ENCODE assay signal across 1 cellular context in the genomic region with DNA sequence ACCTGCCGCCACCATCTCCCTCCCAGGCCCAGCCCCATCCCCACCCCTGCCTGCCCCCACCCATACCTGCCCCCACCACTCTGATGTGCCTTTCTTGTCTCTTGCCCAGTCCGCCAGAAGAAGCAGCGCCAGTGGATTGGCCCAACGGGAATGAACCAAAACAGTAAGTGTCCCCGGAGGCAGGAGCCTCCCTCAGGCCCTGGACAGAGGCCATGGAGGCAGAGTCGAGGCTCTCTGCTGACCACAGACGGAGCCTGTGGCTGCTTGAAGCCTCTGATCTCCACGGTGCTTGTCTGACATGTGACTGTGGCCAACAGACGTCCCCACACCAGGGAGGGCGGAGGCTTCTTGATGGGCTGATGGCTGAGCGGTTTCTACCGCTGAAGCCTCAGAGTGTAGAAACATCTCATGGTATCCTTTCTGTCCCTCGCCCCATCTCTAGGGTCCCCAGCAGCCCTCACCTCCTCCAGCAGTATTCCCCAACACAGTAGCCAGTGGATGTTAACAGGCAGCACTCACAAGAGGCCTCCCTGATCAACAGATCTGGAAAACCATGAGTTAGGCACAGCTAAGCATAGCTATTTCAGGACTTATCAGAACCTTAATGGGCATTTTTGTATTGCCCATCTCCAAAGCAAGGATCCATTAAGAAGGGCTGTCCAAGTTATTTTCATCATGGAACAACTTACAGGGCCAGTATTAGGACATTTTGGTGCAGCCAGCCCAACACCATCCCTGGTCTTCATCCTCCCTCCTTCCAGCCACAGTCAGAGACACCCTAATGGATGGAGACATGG.
TF ChIP-seq lines count a peak whose summit lies in the region.

No MANE protein-coding gene starts in this region.

TF ChIP-seq in GM12878, 131 proteins besides CTCF, POLR2A, EP300 and RAD21:
- TF ChIP-seq, protein P1, sequence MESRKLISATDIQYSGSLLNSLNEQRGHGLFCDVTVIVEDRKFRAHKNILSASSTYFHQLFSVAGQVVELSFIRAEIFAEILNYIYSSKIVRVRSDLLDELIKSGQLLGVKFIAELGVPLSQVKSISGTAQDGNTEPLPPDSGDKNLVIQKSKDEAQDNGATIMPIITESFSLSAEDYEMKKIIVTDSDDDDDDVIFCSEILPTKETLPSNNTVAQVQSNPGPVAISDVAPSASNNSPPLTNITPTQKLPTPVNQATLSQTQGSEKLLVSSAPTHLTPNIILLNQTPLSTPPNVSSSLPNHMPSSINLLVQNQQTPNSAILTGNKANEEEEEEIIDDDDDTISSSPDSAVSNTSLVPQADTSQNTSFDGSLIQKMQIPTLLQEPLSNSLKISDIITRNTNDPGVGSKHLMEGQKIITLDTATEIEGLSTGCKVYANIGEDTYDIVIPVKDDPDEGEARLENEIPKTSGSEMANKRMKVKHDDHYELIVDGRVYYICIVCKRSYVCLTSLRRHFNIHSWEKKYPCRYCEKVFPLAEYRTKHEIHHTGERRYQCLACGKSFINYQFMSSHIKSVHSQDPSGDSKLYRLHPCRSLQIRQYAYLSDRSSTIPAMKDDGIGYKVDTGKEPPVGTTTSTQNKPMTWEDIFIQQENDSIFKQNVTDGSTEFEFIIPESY (IDR thresholded peaks at IDR 0.05), result peak; percentile 73; the same call in 1 of the 2 replicates
- TF ChIP-seq, protein P2, sequence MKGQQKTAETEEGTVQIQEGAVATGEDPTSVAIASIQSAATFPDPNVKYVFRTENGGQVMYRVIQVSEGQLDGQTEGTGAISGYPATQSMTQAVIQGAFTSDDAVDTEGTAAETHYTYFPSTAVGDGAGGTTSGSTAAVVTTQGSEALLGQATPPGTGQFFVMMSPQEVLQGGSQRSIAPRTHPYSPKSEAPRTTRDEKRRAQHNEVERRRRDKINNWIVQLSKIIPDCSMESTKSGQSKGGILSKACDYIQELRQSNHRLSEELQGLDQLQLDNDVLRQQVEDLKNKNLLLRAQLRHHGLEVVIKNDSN (IDR thresholded peaks at IDR 0.05; ENCODE audit: borderline replicate concordance, extremely low read length, insufficient read depth, low read depth, low read length), result no peak
